Comparison of ENCODE assay signal across 8 cellular contexts in the genomic region with DNA sequence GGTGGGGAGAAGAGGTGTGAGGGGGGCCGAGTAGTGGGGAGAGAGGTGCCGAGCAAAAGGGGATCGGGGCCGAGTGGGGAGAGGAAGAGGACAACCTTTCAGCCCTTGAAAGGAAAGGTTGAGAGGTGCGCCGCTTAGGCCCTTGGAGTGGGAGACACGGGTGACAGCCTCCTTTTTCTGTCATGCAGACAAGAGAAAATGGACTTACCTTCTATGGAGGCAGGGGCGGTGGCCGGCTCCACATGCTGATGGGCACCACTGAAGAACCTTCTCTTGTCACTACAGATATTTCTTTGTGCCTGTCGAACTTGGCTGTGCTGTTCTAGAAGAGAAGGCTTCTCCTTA. TPM values are rescaled to one million over a fixed set of nuclear protein-coding genes. Genes with fewer than 3 reads are reported as not detected.
DNase-seq lines count a peak whose midpoint lies in the region; ATAC-seq, FAIRE-seq and TF ChIP-seq lines count a peak whose summit lies in the region.

No MANE protein-coding gene starts in this region.

- H2AFZ ChIP-seq in endothelial cell of umbilical vein (ENCODE audit: low read depth, low read length), result peak overlapping the region; percentile 92

- H3K36me3 ChIP-seq in endothelial cell of umbilical vein (ENCODE audit: control insufficient read depth in 2 of 2, extremely low read depth in 1 of 2, insufficient read depth in 2 of 2, low read length in 2 of 2) (no peaks in the 10 kb centered on the region), aorta (ENCODE audit: control insufficient read depth in 1 of 2, insufficient read depth in 2 of 2, low read length in 1 of 2) (no peaks in the 10 kb centered on the region)

- no peaks in the 10 kb centered on the region for H3K9me3 Mint-ChIP-seq in naive thymus-derived CD8-positive, alpha-beta T cell

- in situ Hi-C loops in GM13977 (cut with MboI; ENCODE audit: low pct_unique_long_range_greater_than_20kb, low sequenced_read_pairs, unreplicated experiment), result no loop called here

- TF ChIP-seq POLR2A in endothelial cell of umbilical vein (IDR thresholded peaks at IDR 0.05; ENCODE audit: low read depth, low read length), result no peak

- no peak for TF ChIP-seq CTCF in AG09309 (IDR thresholded peaks at IDR 0.05; ENCODE audit: control insufficient read depth, insufficient read depth, low read depth, low read length, missing control alignments)
- TF ChIP-seq CTCF in endothelial cell of umbilical vein (IDR thresholded peaks at IDR 0.05; ENCODE audit: extremely low read depth in 1 of 2, insufficient read depth in 1 of 2, low read depth in 1 of 2, low read length in 2 of 2), result no peak
- no peak for TF ChIP-seq CTCF in GM13977 (IDR thresholded peaks at IDR 0.05; ENCODE audit: extremely low read depth, insufficient read depth, missing control alignments)

- H3K9ac ChIP-seq in endothelial cell of umbilical vein (replicated peaks; ENCODE audit: extremely low read depth, insufficient read depth, low read length), result peak overlapping the region; percentile 81

- CTCF ChIA-PET in endothelial cell of umbilical vein (lab: Charles Lee), result interaction anchor here (0.7 to 1.6 kb wide), 4 partner anchors 9 to 323 kb away, joined by 3 to 9 read pairs (median 6); no protein-coding TSS in a partner anchor

- H3K27ac ChIP-seq in endothelial cell of umbilical vein (ENCODE audit: insufficient read depth, low read depth, low read length) (peak overlapping the region; percentile 80), aorta (ENCODE audit: low read depth in 1 of 2, low read length in 2 of 2) (peak overlapping the region; percentile 36 to 88)

- H4K20me1 ChIP-seq in endothelial cell of umbilical vein (replicated peaks; ENCODE audit: control insufficient read depth, extremely low read depth, insufficient read depth, low read length), result no peaks in the 10 kb centered on the region

- peaks cover 32% of the 10 kb centered on the region for H3K4me1 Mint-ChIP-seq in T-helper 17 cell
- H3K4me1 Mint-ChIP-seq in naive thymus-derived CD8-positive, alpha-beta T cell, result peaks cover 26 to 56% (median 51%) of the 10 kb centered on the region in 4 donors

- H3K4me3 ChIP-seq in AG09309 (ENCODE audit: control insufficient read depth, low read depth, low read length), result peak overlapping the region; percentile 93
- H3K4me3 ChIP-seq in endothelial cell of umbilical vein (replicated peaks in 1 of 3; ENCODE audit: insufficient read depth in 1 of 3, low read depth in 1 of 3, low read length in 3 of 3), result peak overlapping the region; percentile 63 to 93 (median 82)
- peak overlapping the region; percentile 3 to 65 for H3K4me3 ChIP-seq in aorta (ENCODE audit: low read length in 2 of 2)

- peak overlapping the region; percentile 63 for H3K4me2 ChIP-seq in endothelial cell of umbilical vein (ENCODE audit: insufficient read depth, low read length)

- no peaks in the 10 kb centered on the region for H3K9me1 ChIP-seq in endothelial cell of umbilical vein (replicated peaks; ENCODE audit: control insufficient read depth, extremely low read depth, insufficient read depth, low read length)

- intact Hi-C loops in endothelial cell of umbilical vein (cut with micrococcal nuclease) (loop anchor here (2.0 to 5.0 kb wide), 2 partner anchors 32 to 99 kb away; a partner anchor contains a TSS), aorta (cut with DNase I) (loop anchor here in 1 of 2 donors (5.0 kb wide), 2 partner anchors 94 to 116 kb away; no protein-coding TSS in a partner anchor)

- DNase-seq in AG09309 (ENCODE audit: low read depth), result no peak
- DNase-seq in T-helper 17 cell, result peak in 2 of 3 donors; percentile 16 to 17
- peak; percentile 41 for DNase-seq in endothelial cell of umbilical vein (ENCODE audit: low read depth, low spot score)
- DNase-seq in naive thymus-derived CD8-positive, alpha-beta T cell, result peak in 3 of 10 donors; percentile 10 to 30 (median 27)
- DNase-seq in aorta, result peak in 1 of 2 donors; percentile 55
- no peak for DNase-seq in GM13977 (ENCODE audit: low spot score)
- no peak for DNase-seq in urothelium cell line (ENCODE audit: low spot score)

- 0 to 1% methylated on average over 10 of the region's 10 CpGs for WGBS in aorta, 2 donors

- peaks cover 7% of the 10 kb centered on the region for H3K4me1 ChIP-seq in endothelial cell of umbilical vein (ENCODE audit: control insufficient read depth, extremely low read depth, insufficient read depth, low read length)
- H3K4me1 ChIP-seq in aorta (ENCODE audit: control insufficient read depth in 1 of 2, insufficient read depth in 2 of 2, low read length in 2 of 2), result no peaks in the 10 kb centered on the region

- no peaks in the 10 kb centered on the region for H3K27me3 Mint-ChIP-seq in T-helper 17 cell
- H3K27me3 Mint-ChIP-seq in naive thymus-derived CD8-positive, alpha-beta T cell, result peaks cover 0 to 3% (median 0%) of the 10 kb centered on the region in 5 donors

- H3K27me3 ChIP-seq in endothelial cell of umbilical vein (ENCODE audit: control insufficient read depth in 2 of 2, insufficient read depth in 2 of 2, low read length in 2 of 2) (no peaks in the 10 kb centered on the region), aorta (ENCODE audit: control insufficient read depth in 1 of 2, insufficient read depth in 2 of 2, low read length in 1 of 2) (no peaks in the 10 kb centered on the region)

- FAIRE-seq in endothelial cell of umbilical vein (lab: Jason Lieb, UNC) (no peak), urothelium cell line (lab: Jason Lieb, UNC) (no peak)

- H3K79me2 ChIP-seq in endothelial cell of umbilical vein (ENCODE audit: control insufficient read depth, insufficient read depth, low read length), result peaks cover 65% of the 10 kb centered on the region

- peaks cover 3% of the 10 kb centered on the region for H3K36me3 Mint-ChIP-seq in T-helper 17 cell (ENCODE audit: low read depth)
- peaks cover 0 to 12% (median 0%) of the 10 kb centered on the region in 3 donors for H3K36me3 Mint-ChIP-seq in naive thymus-derived CD8-positive, alpha-beta T cell

- no TSS peak for BruUV-seq in endothelial cell of umbilical vein (replicated peaks; lab: Mats Ljungman, UMichigan)

- dilution Hi-C loops in endothelial cell of umbilical vein (cut with MboI; ENCODE audit: extremely low pct_ligation_motif_present, low sequenced_read_pairs), result no loop called here

- H3K27ac Mint-ChIP-seq in T-helper 17 cell, result peak overlapping the region; percentile 99
- peak overlapping the region; percentile 99 to 100 (median 99) for H3K27ac Mint-ChIP-seq in naive thymus-derived CD8-positive, alpha-beta T cell

- no peaks in the 10 kb centered on the region for H3K9me3 ChIP-seq in T-helper 17 cell (ENCODE audit: control insufficient read depth, low read length, poor library complexity, severe bottlenecking)
- no peaks in the 10 kb centered on the region for H3K9me3 ChIP-seq in endothelial cell of umbilical vein (replicated peaks; ENCODE audit: control insufficient read depth, insufficient read depth, low read length)
- H3K9me3 ChIP-seq in aorta (ENCODE audit: control insufficient read depth, low read length), result no peaks in the 10 kb centered on the region

- POLR2A ChIA-PET in endothelial cell of umbilical vein (lab: Charles Lee), result no interaction called here
- POLR2A ChIA-PET in naive thymus-derived CD8-positive, alpha-beta T cell (lab: Charles Lee), result interaction anchor here (0.7 to 3.5 kb wide), 4 partner anchors 8 to 1317 kb away, joined by 3 to 13 read pairs (median 4); a partner anchor contains a TSS

- peak overlapping the region; percentile 100 for H3K4me3 Mint-ChIP-seq in T-helper 17 cell
- peak overlapping the region; percentile 91 to 100 (median 98) for H3K4me3 Mint-ChIP-seq in naive thymus-derived CD8-positive, alpha-beta T cell

- ATAC-seq in GM21825 (IDR thresholded peaks at IDR 0.05; ENCODE audit: unreplicated experiment), result peak; percentile 4
- ATAC-seq in T-helper 17 cell, result peak; percentile 2
- peak in 1 of 2 donors; percentile 8 for ATAC-seq in naive thymus-derived CD8-positive, alpha-beta T cell
- ATAC-seq in aorta (ENCODE audit: low FRiP score), result peak; percentile 27

TF ChIP-seq in endothelial cell of umbilical vein, 7 proteins besides CTCF, POLR2A, EP300 and RAD21 (continues in another document):
- TF ChIP-seq JUN (IDR thresholded peaks at IDR 0.05; ENCODE audit: borderline replicate concordance, insufficient read depth, insufficient read length, low read depth), result no peak
- TF ChIP-seq FOS (IDR thresholded peaks at IDR 0.05; ENCODE audit: borderline replicate concordance, insufficient read depth, low read length), result no peak
- TF ChIP-seq, protein P1, sequence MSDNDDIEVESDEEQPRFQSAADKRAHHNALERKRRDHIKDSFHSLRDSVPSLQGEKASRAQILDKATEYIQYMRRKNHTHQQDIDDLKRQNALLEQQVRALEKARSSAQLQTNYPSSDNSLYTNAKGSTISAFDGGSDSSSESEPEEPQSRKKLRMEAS (IDR thresholded peaks at IDR 0.05; ENCODE audit: insufficient read depth, insufficient read length), result no peak

RNA-seq across cellular contexts. Expression of a gene that starts 0.4 kb away (rescaled TPM):
- total RNA-seq in T-helper 17 cell (10 to 100 TPM; 47.0 to 50.8 TPM), endothelial cell of umbilical vein (43.4 and 47.2 TPM in 2 replicates), aorta (10 to 100 TPM; 22.9 to 26.7 TPM)
- polyA plus RNA-seq in endothelial cell of umbilical vein (51.6 and 58.1 TPM in 2 replicates), aorta (10 to 100 TPM in 1 of 2 donors, 1 to 10 TPM in 1; 9.0 to 20.3 TPM)
- 55.4 and 68.7 TPM in 2 replicates for polyA plus RNA-seq in endothelial cell of umbilical vein (2011; cell fraction: cytosol; rRNA removed)
- 45.1 and 57.4 TPM in 2 replicates for polyA plus RNA-seq in endothelial cell of umbilical vein (2011; cell fraction: nucleus; rRNA removed)
- 45.3 and 46.5 TPM in 2 replicates for polyA plus RNA-seq in endothelial cell of umbilical vein (2012)
- polyA minus RNA-seq in endothelial cell of umbilical vein, result 60.1 and 65.6 TPM in 2 replicates
- polyA minus RNA-seq in endothelial cell of umbilical vein (2011; cell fraction: cytosol; rRNA and poly(A)+ RNA removed), result 14.2 TPM
- polyA minus RNA-seq in endothelial cell of umbilical vein (2011; cell fraction: nucleus; rRNA and poly(A)+ RNA removed), result 22.0 and 22.6 TPM in 2 replicates
- total RNA-seq in naive thymus-derived CD8-positive, alpha-beta T cell, result 10 to 100 TPM; 20.8 to 21.9 TPM
- polyA plus RNA-seq in naive thymus-derived CD8-positive, alpha-beta T cell, result 10 to 100 TPM; 13.4 to 18.2 (median 16.4) TPM

RNA-seq across cellular contexts. Expression of a gene that starts 0.6 kb away (rescaled TPM):
- 10 to 100 TPM; 15.3 to 24.6 TPM for total RNA-seq in T-helper 17 cell
- total RNA-seq in endothelial cell of umbilical vein, result 20.7 and 22.4 TPM in 2 replicates
- 16.9 and 20.5 TPM in 2 replicates for polyA plus RNA-seq in endothelial cell of umbilical vein
- 19.8 and 23.8 TPM in 2 replicates for polyA plus RNA-seq in endothelial cell of umbilical vein (2011; cell fraction: cytosol; rRNA removed)
- polyA plus RNA-seq in endothelial cell of umbilical vein (2011; cell fraction: nucleus; rRNA removed), result 12.5 and 14.3 TPM in 2 replicates
- 17.8 and 19.2 TPM in 2 replicates for polyA plus RNA-seq in endothelial cell of umbilical vein (2012)
- polyA minus RNA-seq in endothelial cell of umbilical vein, result 6.9 and 8.3 TPM in 2 replicates
- polyA minus RNA-seq in endothelial cell of umbilical vein (2011; cell fraction: cytosol; rRNA and poly(A)+ RNA removed), result 3.8 TPM
- polyA minus RNA-seq in endothelial cell of umbilical vein (2011; cell fraction: nucleus; rRNA and poly(A)+ RNA removed), result 18.0 TPM in 2 replicates
- total RNA-seq in naive thymus-derived CD8-positive, alpha-beta T cell, result 1 to 10 TPM; 2.5 to 2.9 TPM
- 10 to 100 TPM in 1 of 3 donors, 1 to 10 TPM in 2; 3.7 to 10.2 (median 5.4) TPM for polyA plus RNA-seq in naive thymus-derived CD8-positive, alpha-beta T cell
- 1 to 10 TPM; 6.5 to 6.7 TPM for total RNA-seq in aorta
- polyA plus RNA-seq in aorta, result 10 to 100 TPM; 13.5 to 14.4 TPM

Comparison
In these comparisons a context has a peak if more than half of its experiments do, and no peak if none do; other contexts are left out.
1. DNase-seq: peak in T-helper 17 cell (2 of 3) and endothelial cell of umbilical vein (single experiment); none in AG09309 (single experiment), GM13977 (single experiment) and urothelium cell line (single experiment).
2. H3K4me3 ChIP-seq: peak in every context shown above with its lines; median percentile 93 in AG09309; 82 in endothelial cell of umbilical vein; 34 in aorta.